In genomic region chr11:118873804-118874203, GRCh38 we compare ENCODE assay signal across 29 cellular contexts. TPM values are rescaled to one million over a fixed set of nuclear protein-coding genes. Genes with fewer than 3 reads are reported as not detected.
DNase-seq lines count a peak whose midpoint lies in the region; ATAC-seq, FAIRE-seq and TF ChIP-seq lines count a peak whose summit lies in the region.
"Had no signal": no experiment of that assay in that cellular context is flagged by ENCODE, and none has a peak within 500 bp of the region (broad histone marks: within the 10 kb centered on the region; RNA-seq: fewer than 3 reads in every experiment).

No MANE protein-coding gene starts in this region.

- ATAC-seq in activated T-cell treated with anti-CD3 and anti-CD28 coated beads, Interleukin-2, amount 50 U/mL, for 72 hours (replicated peaks in 1 of 2), result no peak
- no peak for ATAC-seq in K562
- ATAC-seq: HCT116, left lobe of liver had no signal

- no peak overlapping the region for H4K12ac ChIP-seq in trophoblast cell (ENCODE audit: low read depth, low read length)

- H3K9me1 ChIP-seq in K562 (ENCODE audit: control insufficient read depth, insufficient read depth, low read length), result no peaks in the 10 kb centered on the region

- in situ Hi-C loops in K562 (cut with MboI), result no loop called here

- H3K27me3 ChIP-seq in OCI-LY1 (ENCODE audit: insufficient read depth, low read length) (no peaks in the 10 kb centered on the region), K562 (ENCODE audit: control insufficient read depth in 2 of 2, insufficient read depth in 2 of 2, low read length in 2 of 2) (no peaks in the 10 kb centered on the region), trophoblast cell (ENCODE audit: insufficient read depth, low read length) (no peaks in the 10 kb centered on the region)
- H3K27me3 ChIP-seq: BLaER1, esophagus squamous epithelium, hepatocyte had no signal

- peaks cover 0 to 3% of the 10 kb centered on the region in 2 donors for H3K36me3 Mint-ChIP-seq in activated T-cell treated with anti-CD3 and anti-CD28 coated beads, Interleukin-2, amount 50 U/mL, for 72 hours (ENCODE audit: insufficient read depth in 2 of 2)

- no peak overlapping the region for H2AK5ac ChIP-seq in trophoblast cell (ENCODE audit: low read length)

- H3K4me3 ChIP-seq in OCI-LY1 (ENCODE audit: low read depth, low read length, poor library complexity, severe bottlenecking) (no peak overlapping the region), K562 (no peak overlapping the region), trophoblast cell (ENCODE audit: low read depth, low read length) (no peak overlapping the region)
- H3K4me3 ChIP-seq: BLaER1, esophagus squamous epithelium, hepatocyte, SK-N-MC had no signal

- H4K20me1 ChIP-seq in OCI-LY1 (ENCODE audit: insufficient read depth, low read length), result no peaks in the 10 kb centered on the region
- H4K20me1 ChIP-seq in K562 (replicated peaks; ENCODE audit: control insufficient read depth, insufficient read depth, low read length), result no peaks in the 10 kb centered on the region
- H4K20me1 ChIP-seq: BLaER1 had no signal

- FAIRE-seq in K562 (lab: Jason Lieb, UNC), result no peak
- FAIRE-seq: bronchial epithelial cell, frontal cortex, GM19239 had no signal

- H3F3A ChIP-seq in OCI-LY1 (ENCODE audit: insufficient read depth, low read length), result 0 out of 2 replicates have a peak, but pooled peaks cover 3% of the 10 kb centered on the region

- 18% methylated on average over 4 of the region's 4 CpGs for WGBS in K562 (ENCODE audit: insufficient coverage, low coverage, missing lambda C conversion rate)
- WGBS in trophoblast cell (ENCODE audit: extremely low coverage, insufficient coverage, insufficient read length), result no CpG with 5 or more reads among the region's 4 CpGs

- no TSS peak for BruUV-seq in K562 (replicated peaks; lab: Mats Ljungman, UMichigan)

- no peaks in the 10 kb centered on the region for H3K36me3 ChIP-seq in OCI-LY1 (ENCODE audit: insufficient read depth, low read length)
- H3K36me3 ChIP-seq in K562 (ENCODE audit: control insufficient read depth, insufficient read depth, low read length), result no peaks in the 10 kb centered on the region
- no peaks in the 10 kb centered on the region for H3K36me3 ChIP-seq in trophoblast cell (ENCODE audit: control insufficient read depth in 1 of 2, insufficient read depth in 2 of 2, low read length in 2 of 2)
- H3K36me3 ChIP-seq: BLaER1, esophagus squamous epithelium had no signal

- TF ChIP-seq POLR2A in K562 (conservative IDR thresholded peaks at IDR 0.05), result no peak

- H3K4me1 ChIP-seq in OCI-LY1 (ENCODE audit: insufficient read depth, low read length, severe bottlenecking) (peaks cover 92% of the 10 kb centered on the region), K562 (replicated peaks in 1 of 2; ENCODE audit: control insufficient read depth in 2 of 2, insufficient read depth in 2 of 2, low read length in 2 of 2) (peaks cover 0 to 20% of the 10 kb centered on the region in 2 experiments; a peak in 3 of 5 replicates), trophoblast cell (ENCODE audit: control insufficient read depth in 1 of 2, insufficient read depth in 2 of 2, low read length in 2 of 2) (peaks cover 17 to 31% of the 10 kb centered on the region in 2 experiments)

- H3K23ac ChIP-seq in trophoblast cell (ENCODE audit: low read length), result no peak overlapping the region

- H3K79me2 ChIP-seq in OCI-LY1 (ENCODE audit: insufficient read depth, low read length), result no peaks in the 10 kb centered on the region
- H3K79me2 ChIP-seq in K562 (ENCODE audit: control insufficient read depth, insufficient read depth, low read length), result no peaks in the 10 kb centered on the region
- peaks cover 4% of the 10 kb centered on the region for H3K79me2 ChIP-seq in trophoblast cell (ENCODE audit: control insufficient read depth, insufficient read depth, low read length, poor library complexity)
- H3K79me2 ChIP-seq: hepatocyte had no signal

- peaks cover 88% of the 10 kb centered on the region for H3K4me1 Mint-ChIP-seq in activated T-cell treated with anti-CD3 and anti-CD28 coated beads, Interleukin-2, amount 50 U/mL, for 72 hours (ENCODE audit: low read depth)

- no peak overlapping the region for H2BK5ac ChIP-seq in trophoblast cell (ENCODE audit: low read depth, low read length, poor library complexity)

- no peak overlapping the region for H3K4me2 ChIP-seq in OCI-LY1 (ENCODE audit: low read length)
- no peak overlapping the region for H3K4me2 ChIP-seq in K562 (ENCODE audit: insufficient read depth, low read length)
- no peak overlapping the region for H3K4me2 ChIP-seq in trophoblast cell (ENCODE audit: low read length)
- H3K4me2 ChIP-seq: BLaER1, hepatocyte had no signal

- no peak for DNase-seq in activated T-cell treated with anti-CD3 and anti-CD28 coated beads, Interleukin-2, amount 50 U/mL, for 72 hours
- DNase-seq in activated T-cell treated with anti-CD3 and anti-CD28 coated beads, Interleukin-2, amount 50 U/mL, for 48 hours, result no peak
- DNase-seq in K562 (ENCODE audit: extremely low read depth in 1 of 4, low spot score in 3 of 4), result no peak
- DNase-seq in trophoblast cell, result no peak
- DNase-seq in stimulated activated CD4-positive, alpha-beta T cell treated with anti-CD3 and anti-CD28 coated beads, Interleukin-2, amount 100 ng/mL, for 48 hours, result no peak
- DNase-seq in NCI-H1694 (lab: John Stamatoyannopoulos, UW), result no peak
- no peak for DNase-seq in LoVo (ENCODE audit: low spot score)
- DNase-seq: ACHN; activated B cell treated with CpG ODN at 0.5 μM for 24 hours; amygdala; cortex of kidney; EL; esophagus squamous epithelium; NCI-H1105 treated with DMSO at 0.1 percent for 48 hours; NCI-H2081 treated with DMSO at 0.1 percent for 48 hours; NCI-H446; NCI-H82; stimulated activated naive CD4-positive, alpha-beta T cell treated with Interleukin-2 at 50 U/mL for 16 hours had no signal

- TF ChIP-seq EP300 in K562 (IDR thresholded peaks at IDR 0.05; ENCODE audit: low read length), result no peak

- H3K18ac ChIP-seq in trophoblast cell (ENCODE audit: low read length), result no peak overlapping the region

- H3K9ac ChIP-seq in OCI-LY1 (ENCODE audit: low read length) (no peak overlapping the region; the same call in 1 of the 2 replicates), K562 (ENCODE audit: insufficient read depth in 1 of 2, low read depth in 2 of 2, low read length in 2 of 2) (no peak overlapping the region; a peak in 1 of 4 replicates), trophoblast cell (ENCODE audit: low read length) (no peak overlapping the region)
- H3K9ac ChIP-seq: BLaER1 had no signal

- intact Hi-C loops in K562 (cut with micrococcal nuclease), result no loop called here

- H3K27me3 Mint-ChIP-seq in activated T-cell treated with anti-CD3 and anti-CD28 coated beads, Interleukin-2, amount 50 U/mL, for 72 hours (ENCODE audit: low read depth), result no peaks in the 10 kb centered on the region
- H3K27me3 Mint-ChIP-seq: activated B cell treated with CpG ODN at 0.5 μM for 24 hours had no signal

- peaks cover 21% of the 10 kb centered on the region for H3K79me1 ChIP-seq in trophoblast cell (ENCODE audit: low read length)

- peak overlapping the region; percentile 77 for H3K27ac Mint-ChIP-seq in activated T-cell treated with anti-CD3 and anti-CD28 coated beads, Interleukin-2, amount 50 U/mL, for 72 hours
- H3K27ac Mint-ChIP-seq: activated B cell treated with CpG ODN at 0.5 μM for 24 hours had no signal

- H3K14ac ChIP-seq in trophoblast cell (ENCODE audit: low read length), result no peak overlapping the region

- H2BK12ac ChIP-seq in trophoblast cell (ENCODE audit: low read length), result no peak overlapping the region

- peak overlapping the region; percentile 17 to 36 for H3K4me3 Mint-ChIP-seq in activated T-cell treated with anti-CD3 and anti-CD28 coated beads, Interleukin-2, amount 50 U/mL, for 72 hours
- H3K4me3 Mint-ChIP-seq: activated B cell treated with CpG ODN at 0.5 μM for 24 hours had no signal

- H3K9me2 ChIP-seq in OCI-LY1 (ENCODE audit: low read depth, low read length), result no peaks in the 10 kb centered on the region

- no peak overlapping the region for H2BK120ac ChIP-seq in trophoblast cell (ENCODE audit: insufficient read depth, low read length, poor library complexity)

- H3K27ac ChIP-seq in OCI-LY1 (ENCODE audit: low read depth, low read length, poor library complexity, severe bottlenecking) (peak overlapping the region; percentile 97), K562 (ENCODE audit: extremely low read depth, low read depth, low read length) (no peak overlapping the region), trophoblast cell (ENCODE audit: low read depth, low read length) (no peak overlapping the region)
- H3K27ac ChIP-seq: BLaER1, esophagus squamous epithelium, hepatocyte, SK-N-MC had no signal

- POLR2A ChIA-PET in K562 (lab: Yijun Ruan, JAX), result interaction anchor here (0.7 kb wide), 1 partner anchor 1553 kb away, joined by 3 read pairs; no protein-coding TSS in a partner anchor

- H4K8ac ChIP-seq in trophoblast cell (ENCODE audit: low read depth, low read length), result no peak overlapping the region

- no peak overlapping the region for H2AFZ ChIP-seq in OCI-LY1 (ENCODE audit: low read length)
- H2AFZ ChIP-seq in K562 (ENCODE audit: low read depth, low read length), result no peak overlapping the region
- no peak overlapping the region for H2AFZ ChIP-seq in trophoblast cell (ENCODE audit: insufficient read depth, low read length, poor library complexity)
- H2AFZ ChIP-seq: hepatocyte had no signal

- H3K9me3 ChIP-seq in OCI-LY1 (ENCODE audit: low read length), result no peaks in the 10 kb centered on the region
- H3K9me3 ChIP-seq in K562 (replicated peaks; ENCODE audit: control insufficient read depth, insufficient read depth, low read depth, low read length), result no peaks in the 10 kb centered on the region
- peaks cover 5% of the 10 kb centered on the region for H3K9me3 ChIP-seq in trophoblast cell (ENCODE audit: insufficient read depth, low read depth, low read length)
- H3K9me3 ChIP-seq: BLaER1, esophagus squamous epithelium had no signal

- H3K9me3 Mint-ChIP-seq in activated T-cell treated with anti-CD3 and anti-CD28 coated beads, Interleukin-2, amount 50 U/mL, for 72 hours, result peaks cover 0 to 3% of the 10 kb centered on the region in 2 donors
- H3K9me3 Mint-ChIP-seq: activated B cell treated with CpG ODN at 0.5 μM for 24 hours had no signal

- TF ChIP-seq CTCF in OCI-LY1 (IDR thresholded peaks at IDR 0.05; ENCODE audit: low read length) (no peak), K562 (IDR thresholded peaks at IDR 0.05 in 2 of 3, conservative IDR thresholded peaks at IDR 0.05 in 1 of 3; ENCODE audit: insufficient read depth in 2 of 3, low read depth in 1 of 3, low read length in 3 of 3) (no peak)

- CTCF ChIA-PET in K562 (lab: Yijun Ruan, JAX; ENCODE audit: low intra/inter-chr PET ratio), result no interaction called here

- no peak for TF ChIP-seq RAD21 in K562 (CRISPR knock-in tag; conservative IDR thresholded peaks at IDR 0.05 in 1 of 2, IDR thresholded peaks at IDR 0.05 in 1 of 2)

- H4K91ac ChIP-seq in trophoblast cell (ENCODE audit: low read depth, low read length), result peak overlapping the region; percentile 19

- H3K4ac ChIP-seq in trophoblast cell (ENCODE audit: low read depth, low read length), result no peak overlapping the region

RNA-seq across cellular contexts. Expression of gene CXCR5, which starts 9.9 kb away (rescaled TPM):
- total RNA-seq in activated T-cell treated with anti-CD3 and anti-CD28 coated beads, Interleukin-2, amount 50 U/mL, for 72 hours, result 10 to 100 TPM; 16.9 to 20.3 TPM
- total RNA-seq in K562 (2011; cell fraction: chromatin; rRNA removed; ENCODE audit: low replicate concordance), result not detected in 2 replicates
- total RNA-seq in K562 (2011; cell fraction: nucleolus; rRNA removed), result not detected in 2 replicates
- not detected in 2 replicates for total RNA-seq in K562 (2011; cell fraction: nucleoplasm; rRNA removed)
- total RNA-seq in K562 (2014; rRNA removed) (not detected in 2 replicates), K562 (2014; rRNA removed; fragmentation: Illumina TruSeq; extraction: Trizol) (not detected in 2 replicates), K562 (2015; rRNA removed; fragmentation: Illumina TruSeq; extraction: Trizol) (not detected in 2 replicates), K562 (2021) (0.04 TPM in 1 of 2 replicates, not detected in the other)
- polyA plus RNA-seq in K562 (2011; rRNA removed) (not detected in 2 replicates), K562 (2014; fragmentation: Illumina TruSeq; extraction: Trizol) (not detected in 2 replicates), K562 (2014; fragmentation: Nextera tagmentation; extraction: Ambion mirVana) (under 1 TPM; 0.03 to 0.06 TPM), K562 (2014; rRNA removed) (not detected in 2 replicates)
- 0.03 TPM in 1 of 2 replicates, not detected in the other for polyA plus RNA-seq in K562 (2011; cell fraction: cytosol; rRNA removed)
- polyA plus RNA-seq in K562 (2011; cell fraction: nucleus; rRNA removed), result not detected in 2 replicates
- not detected in 2 replicates for polyA plus RNA-seq in K562 (2012)
- not detected in 2 replicates for polyA minus RNA-seq in K562 (2011; rRNA and poly(A)+ RNA removed)
- not detected in 2 replicates for polyA minus RNA-seq in K562 (2011; cell fraction: cytosol; rRNA and poly(A)+ RNA removed)
- polyA minus RNA-seq in K562 (2011; cell fraction: nucleus; rRNA and poly(A)+ RNA removed), result not detected in 2 replicates
- polyA plus RNA-seq in trophoblast cell (2013), result 0.03 and 0.06 TPM in 2 replicates
- total RNA-seq: bronchial epithelial cell, frontal cortex, hepatocyte, mesenteric fat pad, osteocyte had no signal

RNA-seq across cellular contexts. Expression of gene BCL9L, which starts 51.9 kb away (rescaled TPM):
- 10 to 100 TPM; 33.5 to 34.5 TPM for total RNA-seq in activated T-cell treated with anti-CD3 and anti-CD28 coated beads, Interleukin-2, amount 50 U/mL, for 72 hours
- total RNA-seq in K562 (2011; cell fraction: chromatin; rRNA removed; ENCODE audit: low replicate concordance), result 10.2 and 17.0 TPM in 2 replicates
- total RNA-seq in K562 (2011; cell fraction: nucleolus; rRNA removed), result 8.0 and 8.2 TPM in 2 replicates
- 8.4 and 9.2 TPM in 2 replicates for total RNA-seq in K562 (2011; cell fraction: nucleoplasm; rRNA removed)
- total RNA-seq in K562 (2014; rRNA removed), result 2.6 and 3.3 TPM in 2 replicates
- 0.38 and 0.76 TPM in 2 replicates for total RNA-seq in K562 (2014; rRNA removed; fragmentation: Illumina TruSeq; extraction: Trizol)
- 2.2 and 2.5 TPM in 2 replicates for total RNA-seq in K562 (2015; rRNA removed; fragmentation: Illumina TruSeq; extraction: Trizol)
- total RNA-seq in K562 (2021), result 14.6 and 17.9 TPM in 2 replicates
- polyA plus RNA-seq in K562 (2011; rRNA removed), result 0.61 and 1.3 TPM in 2 replicates
- polyA plus RNA-seq in K562 (2011; cell fraction: cytosol; rRNA removed), result 0.52 and 2.5 TPM in 2 replicates
- polyA plus RNA-seq in K562 (2011; cell fraction: nucleus; rRNA removed), result 6.3 and 14.0 TPM in 2 replicates
- 9.7 and 9.9 TPM in 2 replicates for polyA plus RNA-seq in K562 (2012)
- polyA plus RNA-seq in K562 (2014; fragmentation: Illumina TruSeq; extraction: Trizol), result 7.6 and 10.1 TPM in 2 replicates
- polyA plus RNA-seq in K562 (2014; fragmentation: Nextera tagmentation; extraction: Ambion mirVana), result under 1 TPM; 0.01 to 0.03 TPM
- polyA plus RNA-seq in K562 (2014; rRNA removed), result 4.8 and 5.3 TPM in 2 replicates
- polyA minus RNA-seq in K562 (2011; rRNA and poly(A)+ RNA removed), result 0.33 and 0.60 TPM in 2 replicates
- 4.6 and 5.6 TPM in 2 replicates for polyA minus RNA-seq in K562 (2011; cell fraction: cytosol; rRNA and poly(A)+ RNA removed)
- 3.8 and 4.8 TPM in 2 replicates for polyA minus RNA-seq in K562 (2011; cell fraction: nucleus; rRNA and poly(A)+ RNA removed)
- 187 and 191 TPM in 2 replicates for polyA plus RNA-seq in trophoblast cell (2013)

Comparison
In these comparisons a context has a peak if more than half of its experiments do, and no peak if none do; other contexts are left out.
1. RNA of gene CXCR5, which starts 9.9 kb away (total RNA-seq): 16.9 to 20.3 TPM in activated T-cell treated with anti-CD3 and anti-CD28 coated beads, Interleukin-2, amount 50 U/mL, for 72 hours; 0.04 TPM in K562; every median in the first group is over 10 times any median in the second.